18 cellular contexts compared by ENCODE assay signal in genomic region chr1:35876988-35877387, GRCh38. TPM values are rescaled to one million over a fixed set of nuclear protein-coding genes. Genes with fewer than 3 reads are reported as not detected.
DNase-seq lines count a peak whose midpoint lies in the region; FAIRE-seq and TF ChIP-seq lines count a peak whose summit lies in the region.
"Had no signal": no experiment of that assay in that cellular context is flagged by ENCODE, and none has a peak within 500 bp of the region (broad histone marks: within the 10 kb centered on the region; RNA-seq: fewer than 3 reads in every experiment).

No MANE protein-coding gene starts in this region.

- no peaks in the 10 kb centered on the region; the same call in 1 of the 2 replicates for H3K4me1 ChIP-seq in Karpas-422 (ENCODE audit: low read length)
- H3K4me1 ChIP-seq in astrocyte (ENCODE audit: insufficient read depth, low read length): no peaks in the 10 kb centered on the region
- H3K4me1 ChIP-seq: BLaER1, sigmoid colon, stomach had no signal

- H3K9ac ChIP-seq in Karpas-422 (ENCODE audit: low read length) (no peak overlapping the region), astrocyte (ENCODE audit: low read length) (no peak overlapping the region)
- H3K9ac ChIP-seq: BLaER1 had no signal

- intact Hi-C loops in posterior vena cava (cut with DNase I): no loop called here

- DNase-seq in Daoy (ENCODE audit: low read depth) (peak; percentile 17), Karpas-422 (peak; percentile 58), astrocyte (ENCODE audit: low read depth) (no peak), left kidney (ENCODE audit: low read depth, low spot score) (peak; percentile 73), DMS79 (lab: John Stamatoyannopoulos, UW) (no peak), SW 1271 (lab: John Stamatoyannopoulos, UW) (no peak), posterior vena cava (ENCODE audit: low spot score) (no peak)
- no peak for DNase-seq in stimulated activated CD4-positive, alpha-beta T cell treated with anti-CD3 and anti-CD28 coated beads, Interleukin-4, amount 100 ng/mL, for 4 hours
- DNase-seq: activated CD8-positive, alpha-beta memory T cell treated with anti-CD3 and anti-CD28 coated beads for 24 hours; activated naive CD4-positive, alpha-beta T cell treated with Interleukin-2 at 50 U/mL for 16 hours; cerebellar nuclear complex; KBM-7; naive thymus-derived CD8-positive, alpha-beta T cell; sigmoid colon; stomach; T-helper 17 cell had no signal

- H3K4me1 Mint-ChIP-seq in astrocyte (ENCODE audit: low read depth, unreplicated experiment): no peaks in the 10 kb centered on the region

- H3K4me2 ChIP-seq in Karpas-422 (ENCODE audit: low read depth, low read length, poor library complexity, severe bottlenecking): no peak overlapping the region
- no peak overlapping the region for H3K4me2 ChIP-seq in astrocyte (ENCODE audit: low read length)
- H3K4me2 ChIP-seq: BLaER1 had no signal

- no peaks in the 10 kb centered on the region for H3K36me3 Mint-ChIP-seq in astrocyte (ENCODE audit: low read depth, unreplicated experiment)

- H4K20me1 ChIP-seq in Karpas-422 (ENCODE audit: insufficient read depth, low read depth, low read length) (no peaks in the 10 kb centered on the region), astrocyte (ENCODE audit: insufficient read depth, low read length) (no peaks in the 10 kb centered on the region)
- H4K20me1 ChIP-seq: BLaER1 had no signal

- H3K9me3 ChIP-seq in Karpas-422 (ENCODE audit: low read length) (no peaks in the 10 kb centered on the region), astrocyte (ENCODE audit: insufficient read depth, low read depth, low read length) (no peaks in the 10 kb centered on the region)
- H3K9me3 ChIP-seq: BLaER1, sigmoid colon, stomach had no signal

- no peak for TF ChIP-seq CTCF in astrocyte (IDR thresholded peaks at IDR 0.05; ENCODE audit: insufficient read depth, low read depth, low read length)

- no peaks in the 10 kb centered on the region for H3K79me2 ChIP-seq in Karpas-422 (ENCODE audit: low read length)
- H3K79me2 ChIP-seq in astrocyte (ENCODE audit: insufficient read depth, low read length): no peaks in the 10 kb centered on the region

- H3K27me3 ChIP-seq in Karpas-422 (ENCODE audit: low read length) (no peaks in the 10 kb centered on the region), astrocyte (ENCODE audit: insufficient read depth, low read length) (no peaks in the 10 kb centered on the region)
- H3K27me3 ChIP-seq: BLaER1, sigmoid colon, stomach had no signal

- no peak overlapping the region for H3K4me3 ChIP-seq in Karpas-422 (ENCODE audit: low read length)
- H3K4me3 ChIP-seq in astrocyte (ENCODE audit: insufficient read depth, low read depth, low read length): no peak overlapping the region
- H3K4me3 ChIP-seq: BLaER1, sigmoid colon, stomach had no signal

- peaks cover 7% of the 10 kb centered on the region for H3K27me3 Mint-ChIP-seq in astrocyte (ENCODE audit: low read depth, unreplicated experiment)
- H3K27me3 Mint-ChIP-seq: T-helper 17 cell had no signal

- H3K9me3 Mint-ChIP-seq in astrocyte (ENCODE audit: unreplicated experiment): no peaks in the 10 kb centered on the region
- H3K9me3 Mint-ChIP-seq: naive thymus-derived CD8-positive, alpha-beta T cell had no signal

- H3K27ac ChIP-seq in Karpas-422 (ENCODE audit: low read length) (no peak overlapping the region), astrocyte (ENCODE audit: low read depth, low read length) (no peak overlapping the region)
- H3K27ac ChIP-seq: BLaER1, sigmoid colon, stomach had no signal

- H3K9me2 ChIP-seq in Karpas-422 (replicated peaks; ENCODE audit: insufficient read depth, low read length): no peaks in the 10 kb centered on the region

- peak overlapping the region; percentile 2 for H3K4me3 Mint-ChIP-seq in astrocyte (ENCODE audit: unreplicated experiment)
- H3K4me3 Mint-ChIP-seq: naive thymus-derived CD8-positive, alpha-beta T cell; T-helper 17 cell had no signal

- no peak for FAIRE-seq in astrocyte (lab: Jason Lieb, UNC)
- FAIRE-seq: keratinocyte had no signal

- H3K36me3 ChIP-seq in Karpas-422 (ENCODE audit: insufficient read depth, low read length) (no peaks in the 10 kb centered on the region), astrocyte (ENCODE audit: insufficient read depth, low read length) (no peaks in the 10 kb centered on the region)
- H3K36me3 ChIP-seq: BLaER1, sigmoid colon, stomach had no signal

- no peak overlapping the region for H2AFZ ChIP-seq in Karpas-422 (ENCODE audit: low read length)
- no peak overlapping the region for H2AFZ ChIP-seq in astrocyte (ENCODE audit: low read depth, low read length)

- no peak overlapping the region for H3K27ac Mint-ChIP-seq in astrocyte (ENCODE audit: unreplicated experiment)
- H3K27ac Mint-ChIP-seq: T-helper 17 cell had no signal

RNA-seq across cellular contexts. Expression of gene AGO1, which starts 6.0 kb away (rescaled TPM):
- 7.5 and 7.9 TPM in 2 replicates for total RNA-seq in Daoy (2014; rRNA removed; shearing (Covaris generic))
- total RNA-seq in Karpas-422 (2014; rRNA removed; shearing (Covaris generic); ENCODE audit: low replicate concordance): 18.7 and 21.4 TPM in 2 replicates
- total RNA-seq in astrocyte: 34.1 and 35.1 TPM in 2 replicates
- 10 to 100 TPM; 25.3 to 27.9 TPM for total RNA-seq in posterior vena cava

RNA-seq across cellular contexts. Expression of gene AGO3, which starts 53.9 kb away (rescaled TPM):
- total RNA-seq in Daoy (2014; rRNA removed; shearing (Covaris generic)): 18.4 and 43.9 TPM in 2 replicates
- 21.2 and 46.8 TPM in 2 replicates for total RNA-seq in Karpas-422 (2014; rRNA removed; shearing (Covaris generic); ENCODE audit: low replicate concordance)
- total RNA-seq in astrocyte (26.5 and 27.0 TPM in 2 replicates), posterior vena cava (10 to 100 TPM; 27.6 to 45.5 TPM)

Comparison
In these comparisons a context has a peak if more than half of its experiments do, and no peak if none do; other contexts are left out.
1. DNase-seq: peak in Daoy (single experiment), Karpas-422 (single experiment) and left kidney (single experiment); none in astrocyte (single experiment), stimulated activated CD4-positive, alpha-beta T cell treated with anti-CD3 and anti-CD28 coated beads, Interleukin-4, amount 100 ng/mL, for 4 hours (0 of 2), DMS79 (single experiment), SW 1271 (0 of 2) and posterior vena cava (single experiment).